In genomic region chr16:27460213-27460612, GRCh38 we compare ENCODE assay signal across 18 cellular contexts. TPM values are rescaled to one million over a fixed set of nuclear protein-coding genes. Genes with fewer than 3 reads are reported as not detected.
DNase-seq lines count a peak whose midpoint lies in the region; ATAC-seq and TF ChIP-seq lines count a peak whose summit lies in the region.
"Had no signal": no experiment of that assay in that cellular context is flagged by ENCODE, and none has a peak within 500 bp of the region (broad histone marks: within the 10 kb centered on the region; RNA-seq: fewer than 3 reads in every experiment).

No MANE protein-coding gene starts in this region.

- peaks cover 0 to 14% of the 10 kb centered on the region in 2 donors for H3K36me3 Mint-ChIP-seq in activated naive CD4-positive, alpha-beta T cell treated with anti-CD3 and anti-CD28 coated beads, Interleukin-2, amount 50 U/mL, for 72 hours
- H3K36me3 Mint-ChIP-seq in activated naive CD4-positive, alpha-beta T cell treated with anti-CD3 and anti-CD28 coated beads for 36 hours (ENCODE audit: low read depth), result peaks cover 11% of the 10 kb centered on the region
- H3K36me3 Mint-ChIP-seq: IgD-negative memory B cell had no signal

- no peaks in the 10 kb centered on the region for H3K9me3 Mint-ChIP-seq in activated naive CD4-positive, alpha-beta T cell treated with anti-CD3 and anti-CD28 coated beads, Interleukin-2, amount 50 U/mL, for 72 hours
- H3K9me3 Mint-ChIP-seq in activated naive CD4-positive, alpha-beta T cell treated with anti-CD3 and anti-CD28 coated beads for 36 hours, result no peaks in the 10 kb centered on the region
- H3K9me3 Mint-ChIP-seq: IgD-negative memory B cell had no signal

- intact Hi-C loops in activated naive CD4-positive, alpha-beta T cell treated with anti-CD3 and anti-CD28 coated beads for 36 hours (cut with micrococcal nuclease), result no loop called here
- intact Hi-C loops in lower lobe of right lung (cut with DNase I), result no loop called here
- intact Hi-C loops in spleen (cut with DNase I; ENCODE audit: low total_unique reads), result no loop called here

- no peak overlapping the region for H3K4me3 Mint-ChIP-seq in activated naive CD4-positive, alpha-beta T cell treated with anti-CD3 and anti-CD28 coated beads for 36 hours
- H3K4me3 Mint-ChIP-seq: IgD-negative memory B cell had no signal

- ATAC-seq in activated naive CD4-positive, alpha-beta T cell treated with anti-CD3 and anti-CD28 coated beads, Interleukin-2, amount 50 U/mL, for 72 hours, result no peak
- ATAC-seq in lower lobe of right lung, result no peak
- ATAC-seq in foreskin keratinocyte, result no peak

- no peaks in the 10 kb centered on the region for H3K9me3 ChIP-seq in lower lobe of right lung
- no peaks in the 10 kb centered on the region for H3K9me3 ChIP-seq in spleen
- H3K9me3 ChIP-seq: BLaER1 treated with 17β-estradiol and CSF1 and Interleukin-3, amounts not matched to agents 10 nM and 100 nM; Caco-2; SJSA1 had no signal

- H3K27ac Mint-ChIP-seq in activated naive CD4-positive, alpha-beta T cell treated with anti-CD3 and anti-CD28 coated beads, Interleukin-2, amount 50 U/mL, for 72 hours, result peak overlapping the region; percentile 39 to 63
- no peak overlapping the region for H3K27ac Mint-ChIP-seq in activated naive CD4-positive, alpha-beta T cell treated with anti-CD3 and anti-CD28 coated beads for 36 hours

- peaks cover 42% of the 10 kb centered on the region for H3K4me1 Mint-ChIP-seq in activated naive CD4-positive, alpha-beta T cell treated with anti-CD3 and anti-CD28 coated beads for 36 hours (ENCODE audit: low read depth)

- H3K4me3 ChIP-seq in lower lobe of right lung (no peak overlapping the region), spleen (no peak overlapping the region)
- H3K4me3 ChIP-seq: BLaER1 treated with 17β-estradiol and CSF1 and Interleukin-3, amounts not matched to agents 10 nM and 100 nM; SJSA1 had no signal

- WGBS in spleen, 5 donors, result 79 to 88% (median 85%) methylated on average over 4 of the region's 4 CpGs

- POLR2A ChIA-PET in RWPE1 (lab: Yijun Ruan, JAX; ENCODE audit: low non-redundant PET), result no interaction called here

- peaks cover 60% of the 10 kb centered on the region for H3K36me3 ChIP-seq in lower lobe of right lung
- peaks cover 0 to 64% (median 53%) of the 10 kb centered on the region in 6 donors for H3K36me3 ChIP-seq in spleen

- H3K27me3 ChIP-seq in lower lobe of right lung (ENCODE audit: low read depth), result no peaks in the 10 kb centered on the region
- no peaks in the 10 kb centered on the region for H3K27me3 ChIP-seq in spleen (replicated peaks in 1 of 7)
- no peaks in the 10 kb centered on the region for H3K27me3 ChIP-seq in foreskin keratinocyte
- H3K27me3 ChIP-seq: BLaER1 treated with 17β-estradiol and CSF1 and Interleukin-3, amounts not matched to agents 10 nM and 100 nM; SJSA1 had no signal

- no peak for TF ChIP-seq POLR2A in spleen (IDR thresholded peaks at IDR 0.05)

- H3K27ac ChIP-seq in RWPE1, result peak overlapping the region; percentile 31; the same call in 1 of the 2 replicates
- peak overlapping the region; percentile 24 for H3K27ac ChIP-seq in lower lobe of right lung
- H3K27ac ChIP-seq in spleen, result peak overlapping the region in 1 of 8 donors; percentile 42
- no peak overlapping the region for H3K27ac ChIP-seq in foreskin keratinocyte
- H3K27ac ChIP-seq: SJSA1 had no signal

- no peak for TF ChIP-seq CTCF in RWPE1 (conservative IDR thresholded peaks at IDR 0.05; ENCODE audit: low read depth)
- no peak for TF ChIP-seq CTCF in lower lobe of right lung (IDR thresholded peaks at IDR 0.05)
- no peak for TF ChIP-seq CTCF in spleen (IDR thresholded peaks at IDR 0.05 in 8 of 11, conservative IDR thresholded peaks at IDR 0.05 in 3 of 11)
- TF ChIP-seq CTCF in foreskin keratinocyte (conservative IDR thresholded peaks at IDR 0.05), result no peak

- H3K4me1 ChIP-seq in lower lobe of right lung (peaks cover 20% of the 10 kb centered on the region), spleen (peaks cover 7 to 65% (median 35%) of the 10 kb centered on the region in 6 donors), foreskin keratinocyte (peaks cover 36% of the 10 kb centered on the region)
- H3K4me1 ChIP-seq: SJSA1 had no signal

- no peak for DNase-seq in activated naive CD4-positive, alpha-beta T cell treated with anti-CD3 and anti-CD28 coated beads, Interleukin-2, amount 50 U/mL, for 72 hours (ENCODE audit: low spot score in 2 of 2)
- DNase-seq in activated naive CD4-positive, alpha-beta T cell treated with anti-CD3 and anti-CD28 coated beads for 36 hours, result no peak
- DNase-seq in RWPE1 (ENCODE audit: low spot score), result no peak
- no peak for DNase-seq in lower lobe of right lung
- DNase-seq in spleen, result peak; percentile 70
- DNase-seq in NOMO-1 treated with DMSO at 0.1 percent for 48 hours (lab: John Stamatoyannopoulos, UW; ENCODE audit: unreplicated experiment), result no peak
- DNase-seq in foreskin keratinocyte, result no peak
- DNase-seq in DMS 273 (lab: John Stamatoyannopoulos, UW; ENCODE audit: unreplicated experiment), result no peak
- DNase-seq: 8988T, Caco-2, NCI-H1417, NCI-H1930, NCI-H2171, NCI-H82 had no signal

- H3K27me3 Mint-ChIP-seq in activated naive CD4-positive, alpha-beta T cell treated with anti-CD3 and anti-CD28 coated beads for 36 hours (ENCODE audit: low read depth), result no peaks in the 10 kb centered on the region

- CTCF ChIA-PET in activated naive CD4-positive, alpha-beta T cell treated with anti-CD3 and anti-CD28 coated beads for 36 hours (lab: Charles Lee), result interaction anchor here (0.8 to 1.0 kb wide), 2 partner anchors 92 to 350 kb away, joined by 3 to 4 read pairs; no protein-coding TSS in a partner anchor
- CTCF ChIA-PET in RWPE1 (lab: Yijun Ruan, JAX), result interaction anchor here (0.5 to 0.7 kb wide), 2 partner anchors 297 to 724 kb away, joined by 3 to 4 read pairs; no protein-coding TSS in a partner anchor

RNA-seq across cellular contexts. Expression of gene IL21R, which starts 58.2 kb away (rescaled TPM):
- total RNA-seq in activated naive CD4-positive, alpha-beta T cell treated with anti-CD3 and anti-CD28 coated beads, Interleukin-2, amount 50 U/mL, for 72 hours, result 100 to 1,000 TPM; 103 to 106 TPM
- 10 to 100 TPM; 93.8 to 99.2 TPM for total RNA-seq in activated naive CD4-positive, alpha-beta T cell treated with anti-CD3 and anti-CD28 coated beads for 36 hours
- total RNA-seq in lower lobe of right lung, result 6.0 TPM
- total RNA-seq in spleen, result 10 to 100 TPM in 6 of 7 donors, 1 to 10 TPM in 1; 8.7 to 19.7 (median 13.0) TPM
- 1 to 10 TPM; 2.7 to 6.0 (median 3.3) TPM for polyA plus RNA-seq in spleen
- total RNA-seq in foreskin keratinocyte, result 0.14 and 0.18 TPM in 2 replicates
- polyA plus RNA-seq in foreskin keratinocyte, result 0.08 and 0.12 TPM in 2 replicates
- total RNA-seq: HT-29 had no signal

Comparison
In these comparisons a context has a peak if more than half of its experiments do, and no peak if none do; other contexts are left out.
1. RNA of gene IL21R, which starts 58.2 kb away (total RNA-seq): 103 to 106 TPM in activated naive CD4-positive, alpha-beta T cell treated with anti-CD3 and anti-CD28 coated beads, Interleukin-2, amount 50 U/mL, for 72 hours and 93.8 to 99.2 TPM in activated naive CD4-positive, alpha-beta T cell treated with anti-CD3 and anti-CD28 coated beads for 36 hours; 8.7 to 19.7 TPM in spleen, 6.0 TPM in lower lobe of right lung (single experiment) and 0.14 to 0.18 TPM in foreskin keratinocyte; every median in the first group is over 4 times any median in the second.